ENCODE assay signal across 21 cellular contexts in the genomic region with DNA sequence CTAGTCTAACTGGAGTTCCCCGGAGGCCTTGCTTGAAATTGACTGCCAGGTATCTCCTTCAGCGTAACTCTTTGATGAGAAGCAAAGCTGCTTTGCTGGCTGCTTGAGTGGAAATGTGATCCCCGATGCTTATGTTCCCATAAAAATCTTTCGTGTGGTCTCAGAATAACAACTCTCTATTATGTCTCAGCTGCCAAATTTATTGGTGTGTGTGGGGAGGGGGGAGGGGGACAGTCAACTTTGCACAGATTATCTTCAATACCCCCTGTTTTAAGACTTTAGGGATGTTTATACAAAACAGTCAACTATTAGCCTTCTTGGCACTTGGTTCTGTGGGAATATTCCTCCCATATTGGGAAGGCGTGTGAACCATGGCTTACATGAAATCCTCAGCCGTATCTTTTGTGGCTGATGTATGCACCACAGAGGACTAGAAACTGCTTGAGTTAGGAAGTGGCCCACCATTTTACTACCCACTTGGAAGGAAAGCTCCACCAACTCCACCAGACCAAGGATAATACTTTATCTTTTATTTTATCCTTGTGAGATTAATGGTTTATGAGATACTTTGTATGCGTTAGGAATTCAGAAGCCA.
"Had no signal": no experiment of that assay in that cellular context is flagged by ENCODE, and none has a peak within 500 bp of the region (broad histone marks: within the 10 kb centered on the region; RNA-seq: fewer than 3 reads in every experiment).

No MANE protein-coding gene starts in this region.

- H3K27ac ChIP-seq: gastroesophageal sphincter, pancreas, right lobe of liver, stomach, testis, upper lobe of left lung, VCaP had no signal

- H3K27me3 ChIP-seq: gastroesophageal sphincter, heart left ventricle, pancreas, right lobe of liver, stomach, testis, upper lobe of left lung had no signal

- H3K4me2 ChIP-seq: smooth muscle cell had no signal

- H3K36me3 ChIP-seq: gastroesophageal sphincter, heart left ventricle, pancreas, right lobe of liver, stomach, upper lobe of left lung had no signal

- H3K4me3 ChIP-seq: gastroesophageal sphincter, heart left ventricle, pancreas, right lobe of liver, smooth muscle cell, stomach, testis, upper lobe of left lung had no signal

- ATAC-seq: esophagus mucosa; gastroesophageal sphincter; heart left ventricle; naive thymus-derived CD8-positive, alpha-beta T cell; pancreas; right lobe of liver; stimulated activated effector memory CD8-positive, alpha-beta T cell treated with anti-CD3 and anti-CD28 coated beads, Interleukin-12 subunit alpha, Interleukin-12 subunit beta, amount 100 ng/mL, for 72 hours had no signal

- H3K4me1 ChIP-seq: gastroesophageal sphincter, heart left ventricle, pancreas, right lobe of liver, stomach, testis, upper lobe of left lung had no signal

- H3K9me3 ChIP-seq: gastroesophageal sphincter, heart left ventricle, pancreas, right lobe of liver, stomach, testis, upper lobe of left lung had no signal

- DNase-seq: activated CD4-positive, alpha-beta T cell treated with anti-CD3 and anti-CD28 coated beads for 1 hour; activated CD4-positive, alpha-beta T cell treated with anti-CD3 and anti-CD28 coated beads, Interleukin-2, amount 50 U/mL, for 4 hours; activated gamma-delta T cell; cerebellar nuclear complex; cortex of kidney; effector CD4-positive, alpha-beta T cell; heart left ventricle; kidney glomerular epithelial cell; mesendoderm; naive thymus-derived CD8-positive, alpha-beta T cell; pancreas; right lobe of liver; stimulated activated CD4-positive, alpha-beta T cell treated with anti-CD3 and anti-CD28 coated beads, Interleukin-4, amount 100 ng/mL, for 24 hours; stomach; testis; upper lobe of left lung had no signal
